Comparison of ENCODE assay signal across 21 cellular contexts in genomic region chr5:139761501-139761900, GRCh38. TPM values are rescaled to one million over a fixed set of nuclear protein-coding genes. Genes with fewer than 3 reads are reported as not detected.
A peak's percentile ranks its signal among the peaks of the same experiment; 100 is the strongest.
DNase-seq lines count a peak whose midpoint lies in the region; ATAC-seq, FAIRE-seq and TF ChIP-seq lines count a peak whose summit lies in the region.
"Had no signal": no experiment of that assay in that cellular context is flagged by ENCODE, and none has a peak within 500 bp of the region (broad histone marks: within the 10 kb centered on the region; RNA-seq: fewer than 3 reads in every experiment).

No MANE protein-coding gene starts in this region.

- peak; percentile 39 for DNase-seq in NCI-H69 (lab: John Stamatoyannopoulos, UW)
- no peak for DNase-seq in memory B cell (ENCODE audit: low spot score in 2 of 2)
- no peak for DNase-seq in progenitor cell of endocrine pancreas (ENCODE audit: low spot score, unreplicated experiment)
- DNase-seq in midbrain (lab: John Stamatoyannopoulos, UW): no peak
- no peak for DNase-seq in AG20443 (ENCODE audit: low spot score)
- DNase-seq in H54 (ENCODE audit: insufficient read length, low spot score): no peak
- DNase-seq: C1 segment of cervical spinal cord; CD8-positive, alpha-beta memory T cell; H9; NCI-H1092 treated with DMSO at 0.1 percent for 48 hours; NCI-H2081; NCI-H2171 treated with DMSO at 0.1 percent for 48 hours; NCI-H446 treated with DMSO at 0.1 percent for 48 hours; NCI-H748 treated with DMSO at 0.1 percent for 48 hours; OCI-M1; SHP77 had no signal

- H3K27me3 Mint-ChIP-seq in memory B cell: peaks cover 18% of the 10 kb centered on the region
- H3K27me3 Mint-ChIP-seq in progenitor cell of endocrine pancreas: peaks cover 64% of the 10 kb centered on the region

- peak overlapping the region; percentile 1 for H3K27ac Mint-ChIP-seq in memory B cell
- H3K27ac Mint-ChIP-seq in progenitor cell of endocrine pancreas: peak overlapping the region; percentile 57
- H3K27ac Mint-ChIP-seq: CD8-positive, alpha-beta memory T cell; H9 had no signal

- TF ChIP-seq POLR2A in H54 (IDR thresholded peaks at IDR 0.05; ENCODE audit: low read depth, low read length): no peak

- H3K27ac ChIP-seq in angular gyrus (ENCODE audit: low read depth, low read length): peak overlapping the region; percentile 26
- H3K27ac ChIP-seq: SK-N-MC had no signal

- FAIRE-seq in H54 (lab: Jason Lieb, UNC): no peak
- FAIRE-seq: D721Med, GM12892, GM18507 had no signal

- H3K4me3 Mint-ChIP-seq in memory B cell (no peak overlapping the region), progenitor cell of endocrine pancreas (ENCODE audit: low read depth) (no peak overlapping the region)
- H3K4me3 Mint-ChIP-seq: CD8-positive, alpha-beta memory T cell had no signal

- ATAC-seq in memory B cell (ENCODE audit: low read depth): no peak

- peaks cover 40% of the 10 kb centered on the region for H3K4me1 Mint-ChIP-seq in memory B cell
- peaks cover 29% of the 10 kb centered on the region for H3K4me1 Mint-ChIP-seq in progenitor cell of endocrine pancreas (ENCODE audit: low read depth)

- TF ChIP-seq CTCF in progenitor cell of endocrine pancreas (IDR thresholded peaks at IDR 0.05; ENCODE audit: unreplicated experiment): no peak

- H3K9me3 Mint-ChIP-seq in memory B cell: no peaks in the 10 kb centered on the region
- no peaks in the 10 kb centered on the region for H3K9me3 Mint-ChIP-seq in progenitor cell of endocrine pancreas (ENCODE audit: low read depth)
- H3K9me3 Mint-ChIP-seq: CD8-positive, alpha-beta memory T cell; H9 had no signal

- H3K36me3 Mint-ChIP-seq in memory B cell (no peaks in the 10 kb centered on the region), progenitor cell of endocrine pancreas (ENCODE audit: insufficient read depth) (no peaks in the 10 kb centered on the region)
- H3K36me3 Mint-ChIP-seq: CD8-positive, alpha-beta memory T cell had no signal

RNA-seq across cellular contexts. Expression of gene PSD2, which starts 34.1 kb away (rescaled TPM):
- 0.14 and 0.18 TPM in 2 replicates for total RNA-seq in progenitor cell of endocrine pancreas
- total RNA-seq: CD8-positive, alpha-beta memory T cell had no signal
